22 cellular contexts compared by ENCODE assay signal in genomic region chr3:64805248-64805647, GRCh38.
DNase-seq lines count a peak whose midpoint lies in the region; TF ChIP-seq lines count a peak whose summit lies in the region.
"Had no signal": no experiment of that assay in that cellular context is flagged by ENCODE, and none has a peak within 500 bp of the region (broad histone marks: within the 10 kb centered on the region; RNA-seq: fewer than 3 reads in every experiment).

No MANE protein-coding gene starts in this region.

- peak; percentile 88 for DNase-seq in COLO829 (ENCODE audit: low spot score)
- peak; percentile 79 for DNase-seq in SK-MEL-5 (ENCODE audit: low read depth, low spot score)
- DNase-seq in islet precursor cell, result peak; percentile 69
- no peak for DNase-seq in neural crest cell (ENCODE audit: low read depth, low spot score)
- DNase-seq in NCI-H2081 (lab: John Stamatoyannopoulos, UW), result no peak
- no peak for DNase-seq in activated CD4-positive, CD25-positive, alpha-beta regulatory T cell (lab: John Stamatoyannopoulos, UW)
- no peak for DNase-seq in NCI-H446 (lab: John Stamatoyannopoulos, UW)
- no peak for DNase-seq in endothelial cell (ENCODE audit: low spot score)
- DNase-seq: 8988T; ACHN; AML-193; BE2C; Caco-2; CD4-positive, alpha-beta T cell; DMS153; DMS79; EL; GDM1; GM23248; H7; HCEC 1CT had no signal

- no peaks in the 10 kb centered on the region for H3K9me3 Mint-ChIP-seq in neural crest cell
- no peaks in the 10 kb centered on the region for H3K9me3 Mint-ChIP-seq in endothelial cell (ENCODE audit: unreplicated experiment)

- no peaks in the 10 kb centered on the region for H3K36me3 Mint-ChIP-seq in neural crest cell (ENCODE audit: low read depth)
- H3K36me3 Mint-ChIP-seq in endothelial cell (ENCODE audit: low read depth, unreplicated experiment), result no peaks in the 10 kb centered on the region
- H3K36me3 Mint-ChIP-seq: CD14-positive monocyte had no signal

- H3K4me3 Mint-ChIP-seq in neural crest cell (no peak overlapping the region), endothelial cell (ENCODE audit: unreplicated experiment) (no peak overlapping the region)
- H3K4me3 Mint-ChIP-seq: CD14-positive monocyte; CD4-positive, alpha-beta T cell had no signal

- in situ Hi-C loops in SK-MEL-5 (cut with HindIII; ENCODE audit: low pct_unique_long_range_greater_than_20kb, low sequenced_read_pairs), result no loop called here

- H3K4me1 Mint-ChIP-seq in neural crest cell (peaks cover 21% of the 10 kb centered on the region), endothelial cell (ENCODE audit: unreplicated experiment) (peaks cover 9% of the 10 kb centered on the region)
- H3K4me1 Mint-ChIP-seq: CD14-positive monocyte had no signal

- TF ChIP-seq CTCF in neural crest cell (conservative IDR thresholded peaks at IDR 0.05) (no peak), endothelial cell (IDR thresholded peaks at IDR 0.05; ENCODE audit: unreplicated experiment) (no peak)

- H3K27me3 Mint-ChIP-seq in neural crest cell (ENCODE audit: low read depth) (no peaks in the 10 kb centered on the region), endothelial cell (ENCODE audit: unreplicated experiment) (no peaks in the 10 kb centered on the region)
- H3K27me3 Mint-ChIP-seq: CD4-positive, alpha-beta T cell had no signal

- H3K27ac Mint-ChIP-seq in neural crest cell (ENCODE audit: unreplicated experiment) (peak overlapping the region; percentile 87), endothelial cell (ENCODE audit: unreplicated experiment) (no peak overlapping the region)
- H3K27ac Mint-ChIP-seq: CD14-positive monocyte; CD4-positive, alpha-beta T cell had no signal

Comparison
In these comparisons a context has a peak if more than half of its experiments do, and no peak if none do; other contexts are left out.
1. DNase-seq: peak in COLO829 (single experiment), SK-MEL-5 (single experiment) and islet precursor cell (single experiment); none in neural crest cell (single experiment), NCI-H2081 (0 of 2), activated CD4-positive, CD25-positive, alpha-beta regulatory T cell (0 of 4), NCI-H446 (0 of 2) and endothelial cell (single experiment).